8 cellular contexts compared by ENCODE assay signal in the genomic region with DNA sequence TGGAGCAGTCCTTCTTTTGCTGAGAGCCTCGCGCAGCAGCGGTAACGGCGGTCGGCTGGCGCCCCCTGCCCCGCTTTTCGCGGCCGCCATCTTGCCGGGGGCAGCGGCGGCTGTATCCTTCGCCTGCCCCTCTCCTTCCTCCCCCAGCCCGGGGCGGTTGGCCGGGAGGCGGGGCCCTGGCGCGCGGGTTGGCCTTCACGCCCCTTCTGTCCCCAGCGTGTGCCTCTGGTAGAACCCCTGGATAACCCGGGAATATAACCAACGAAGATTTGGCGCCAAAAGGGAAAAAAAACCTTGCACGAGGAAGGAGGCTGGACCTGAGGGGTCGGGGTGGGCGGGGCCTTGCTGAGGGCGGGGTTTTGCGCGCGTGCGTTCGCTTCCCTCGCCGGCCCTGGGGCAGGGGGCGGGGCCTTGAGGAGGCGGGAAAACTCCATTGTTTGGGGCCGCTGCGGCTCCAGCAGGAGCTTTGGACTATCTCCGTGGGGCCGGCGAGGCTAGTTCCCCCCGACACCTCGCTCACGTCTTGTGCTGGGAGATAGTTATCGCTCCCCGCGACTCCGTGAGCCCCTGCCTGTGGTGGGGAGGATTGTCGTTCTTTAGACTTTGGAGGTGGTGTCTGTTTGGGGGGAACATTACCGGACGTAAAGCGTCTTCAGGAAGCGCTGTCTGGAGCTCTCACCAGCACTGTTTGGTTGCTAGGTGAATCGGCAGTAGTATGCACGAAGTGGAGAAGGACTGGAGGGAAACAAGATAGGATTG. TPM values are rescaled to one million over a fixed set of nuclear protein-coding genes. Genes with fewer than 3 reads are reported as not detected.
DNase-seq lines count a peak whose midpoint lies in the region; ATAC-seq, FAIRE-seq and TF ChIP-seq lines count a peak whose summit lies in the region.

No MANE protein-coding gene starts in this region.

- FAIRE-seq in small intestine (lab: Jason Lieb, UNC): no peak

- no peak for TF ChIP-seq POLR2A in breast epithelium (IDR thresholded peaks at IDR 0.05)

- TF ChIP-seq CTCF in WERI-Rb-1 (IDR thresholded peaks at IDR 0.05; ENCODE audit: low read depth, low read length) (no peak), breast epithelium (IDR thresholded peaks at IDR 0.05) (no peak)

- WGBS in small intestine, 3 donors: 0 to 1% (median 0%) methylated on average over 39 to 59 of the region's 59 CpGs

- peaks cover 47% of the 10 kb centered on the region for H3K36me3 ChIP-seq in WERI-Rb-1
- H3K36me3 ChIP-seq in breast epithelium: no peaks in the 10 kb centered on the region
- H3K36me3 ChIP-seq in small intestine (ENCODE audit: control insufficient read depth in 2 of 2, insufficient read depth in 2 of 2, low read length in 2 of 2): no peaks in the 10 kb centered on the region

- H3K27me3 ChIP-seq in WERI-Rb-1 (ENCODE audit: insufficient read depth, low read depth, severe bottlenecking): no peaks in the 10 kb centered on the region
- H3K27me3 ChIP-seq in breast epithelium: no peaks in the 10 kb centered on the region
- H3K27me3 ChIP-seq in small intestine (ENCODE audit: control insufficient read depth in 2 of 2, insufficient read depth in 2 of 2, low read length in 2 of 2): no peaks in the 10 kb centered on the region

- no peaks in the 10 kb centered on the region for H3K9me3 ChIP-seq in WERI-Rb-1 (ENCODE audit: severe bottlenecking)
- no peaks in the 10 kb centered on the region for H3K9me3 ChIP-seq in breast epithelium
- H3K9me3 ChIP-seq in small intestine (ENCODE audit: control insufficient read depth, low read depth): no peaks in the 10 kb centered on the region

- ATAC-seq in GM18502 (IDR thresholded peaks at IDR 0.05; ENCODE audit: poor library complexity, unreplicated experiment) (peak; percentile 38), HG03097 (IDR thresholded peaks at IDR 0.05; ENCODE audit: low FRiP score, unreplicated experiment) (peak; percentile 23), GM21360 (IDR thresholded peaks at IDR 0.05; ENCODE audit: unreplicated experiment) (no peak)

- intact Hi-C loops in breast epithelium (cut with DNase I; ENCODE audit: low total_unique reads): loop anchor here (10.0 kb wide), 1 partner anchor 100 kb away; a partner anchor contains a TSS

- H3K27ac ChIP-seq in WERI-Rb-1 (peak overlapping the region; percentile 99), breast epithelium (peak overlapping the region; percentile 93 to 96), small intestine (ENCODE audit: low read depth in 1 of 2, low read length in 1 of 2) (peak overlapping the region; percentile 83 to 96)

- peak overlapping the region; percentile 86 for H3K4me3 ChIP-seq in WERI-Rb-1 (ENCODE audit: low read depth, low read length)
- peak overlapping the region; percentile 93 to 99 (median 98) for H3K4me3 ChIP-seq in breast epithelium
- H3K4me3 ChIP-seq in small intestine (ENCODE audit: low read depth in 1 of 2, low read length in 2 of 2): peak overlapping the region; percentile 61 to 86

- H3K4me1 ChIP-seq in breast epithelium: peaks cover 0 to 7% of the 10 kb centered on the region in 2 donors
- H3K4me1 ChIP-seq in small intestine (ENCODE audit: control insufficient read depth in 2 of 2, insufficient read depth in 1 of 2, low read depth in 1 of 2, low read length in 1 of 2): peaks cover 0 to 8% of the 10 kb centered on the region in 2 donors

- DNase-seq in NCI-H2196 treated with DMSO at 0.1 percent for 48 hours (lab: John Stamatoyannopoulos, UW; ENCODE audit: unreplicated experiment): peak; percentile 77
- DNase-seq in WERI-Rb-1: peak; percentile 91
- peak; percentile 82 to 91 for DNase-seq in breast epithelium (ENCODE audit: low spot score in 2 of 2)
- DNase-seq in iPS-NIHi7 (ENCODE audit: extremely low spot score): peak; percentile 94
- DNase-seq in small intestine: peak; percentile 90

RNA-seq across cellular contexts. Expression of a gene that starts 0.7 kb away (rescaled TPM):
- total RNA-seq in breast epithelium: 10 to 100 TPM; 83.4 to 96.7 (median 91.0) TPM
- polyA plus RNA-seq in small intestine: 100 to 1,000 TPM in 1 of 3 donors, 10 to 100 TPM in 2; 46.3 to 149 (median 60.5) TPM

RNA-seq across cellular contexts. Expression of a gene that starts 33.9 kb away (rescaled TPM):
- total RNA-seq in breast epithelium: 10 to 100 TPM; 85.5 to 96.0 (median 89.4) TPM
- 100 to 1,000 TPM; 241 to 636 (median 364) TPM for polyA plus RNA-seq in small intestine

RNA-seq across cellular contexts. Expression of a gene that starts 39.3 kb away (rescaled TPM):
- total RNA-seq in breast epithelium: 1 to 10 TPM; 2.3 to 5.7 (median 4.5) TPM
- polyA plus RNA-seq in small intestine: 1 to 10 TPM; 1.5 to 8.3 (median 5.1) TPM
